In the genomic region with DNA sequence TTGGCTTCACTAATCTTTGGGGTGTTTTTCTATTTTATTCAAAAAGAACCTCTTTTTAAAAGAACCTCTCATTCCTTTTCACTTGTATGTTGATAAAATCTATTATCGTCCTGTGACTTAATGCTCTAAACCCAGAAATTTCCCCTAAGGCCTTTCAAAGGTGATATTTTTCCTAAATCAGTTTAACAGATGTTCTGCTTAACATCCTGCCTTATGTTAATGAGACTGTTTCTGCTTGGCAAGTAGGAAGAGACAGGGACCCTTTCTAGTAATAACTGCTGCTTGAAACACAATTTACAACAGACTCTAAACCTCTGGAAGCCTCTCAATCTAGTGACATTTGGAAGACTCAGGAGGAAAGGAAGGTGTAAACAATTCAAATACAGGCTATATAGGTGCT, we compare ENCODE assay signal across 24 cellular contexts.
"Had no signal": no experiment of that assay in that cellular context is flagged by ENCODE, and none has a peak within 500 bp of the region (broad histone marks: within the 10 kb centered on the region; RNA-seq: fewer than 3 reads in every experiment).

No MANE protein-coding gene starts in this region.

- H3K36me3 ChIP-seq: breast epithelium had no signal

- H3K27me3 Mint-ChIP-seq: activated naive CD4-positive, alpha-beta T cell treated with anti-CD3 and anti-CD28 coated beads, Interleukin-2, amount 50 U/mL, for 24 hours; activated T-cell treated with anti-CD3 and anti-CD28 coated beads, Interleukin-2, amount 50 U/mL, for 24 hours had no signal

- H3K4me3 Mint-ChIP-seq: activated CD8-positive, alpha-beta T cell treated with anti-CD3 and anti-CD28 coated beads, Interleukin-2, amount 10 ng/mL, durations not matched to agents 7 days and 5 days; activated naive CD4-positive, alpha-beta T cell treated with anti-CD3 and anti-CD28 coated beads, Interleukin-2, amount 50 U/mL, for 24 hours; activated T-cell treated with anti-CD3 and anti-CD28 coated beads, Interleukin-2, amount 50 U/mL, for 24 hours; activated T-helper 1 cell treated with anti-CD3 and anti-CD28 coated beads, Interleukin-12 subunit alpha, Interleukin-12 subunit beta, Interleukin-2, Interleukin-4 antibody, amounts not matched to agents 30 ng/mL and 10 ng/mL and 1 ng/mL, durations not matched to agents 14 hours and 24 hours and 36 hours; WTC11 had no signal

- H3K9me3 ChIP-seq: breast epithelium had no signal

- DNase-seq: activated CD4-positive, alpha-beta T cell treated with anti-CD3 and anti-CD28 coated beads for 48 hours; activated CD4-positive, alpha-beta T cell treated with anti-CD3 and anti-CD28 coated beads, Interleukin-2, amount 50 U/mL, for 4 hours; activated CD4-positive, CD25-positive, alpha-beta regulatory T cell treated with anti-CD3 and anti-CD28 coated beads, Interleukin-2, amount 50 U/mL, for 72 hours; activated CD8-positive, alpha-beta T cell treated with anti-CD3 and anti-CD28 coated beads, Interleukin-2, amount 10 ng/mL, durations not matched to agents 7 days and 5 days; activated effector memory CD4-positive, alpha-beta T cell treated with Interleukin-2 at 50 U/mL for 16 hours; activated naive CD4-positive, alpha-beta T cell; activated T-cell treated with anti-CD3 and anti-CD28 coated beads, Interleukin-2, amount 50 U/mL, for 24 hours; aorta; caudate nucleus; NCI-H1105; NCI-H1436; NCI-H187 treated with DMSO at 0.1 percent for 48 hours; NCI-H2081 treated with DMSO at 0.1 percent for 48 hours; NCI-H345; NCI-H526; NCI-H82; NK-92 treated with Interleukin-12 subunit alpha and Interleukin-12 subunit beta, amount 100 ng/mL, for 24 hours; SIG-M5; SW 1271 had no signal

- H3K9me3 Mint-ChIP-seq: activated naive CD4-positive, alpha-beta T cell treated with anti-CD3 and anti-CD28 coated beads, Interleukin-2, amount 50 U/mL, for 24 hours; activated T-helper 1 cell treated with anti-CD3 and anti-CD28 coated beads, Interleukin-12 subunit alpha, Interleukin-12 subunit beta, Interleukin-2, Interleukin-4 antibody, amounts not matched to agents 30 ng/mL and 10 ng/mL and 1 ng/mL, durations not matched to agents 14 hours and 24 hours and 36 hours; WTC11 had no signal

- H3K27ac ChIP-seq: breast epithelium, SK-N-MC had no signal

- H3K4me1 ChIP-seq: breast epithelium had no signal

- H3K36me3 Mint-ChIP-seq: activated naive CD4-positive, alpha-beta T cell treated with anti-CD3 and anti-CD28 coated beads, Interleukin-2, amount 50 U/mL, for 24 hours; WTC11 had no signal

- H3K4me3 ChIP-seq: breast epithelium, SK-N-MC had no signal

- H3K27me3 ChIP-seq: breast epithelium had no signal

- H3K27ac Mint-ChIP-seq: activated CD8-positive, alpha-beta T cell treated with anti-CD3 and anti-CD28 coated beads, Interleukin-2, amount 10 ng/mL, durations not matched to agents 7 days and 5 days; activated naive CD4-positive, alpha-beta T cell treated with anti-CD3 and anti-CD28 coated beads, Interleukin-2, amount 50 U/mL, for 24 hours; activated T-cell treated with anti-CD3 and anti-CD28 coated beads, Interleukin-2, amount 50 U/mL, for 24 hours; activated T-helper 1 cell treated with anti-CD3 and anti-CD28 coated beads, Interleukin-12 subunit alpha, Interleukin-12 subunit beta, Interleukin-2, Interleukin-4 antibody, amounts not matched to agents 30 ng/mL and 10 ng/mL and 1 ng/mL, durations not matched to agents 14 hours and 24 hours and 36 hours; WTC11 had no signal

- H3K4me1 Mint-ChIP-seq: activated naive CD4-positive, alpha-beta T cell treated with anti-CD3 and anti-CD28 coated beads, Interleukin-2, amount 50 U/mL, for 24 hours had no signal
